Comparison of ENCODE assay signal across 18 cellular contexts in the genomic region with DNA sequence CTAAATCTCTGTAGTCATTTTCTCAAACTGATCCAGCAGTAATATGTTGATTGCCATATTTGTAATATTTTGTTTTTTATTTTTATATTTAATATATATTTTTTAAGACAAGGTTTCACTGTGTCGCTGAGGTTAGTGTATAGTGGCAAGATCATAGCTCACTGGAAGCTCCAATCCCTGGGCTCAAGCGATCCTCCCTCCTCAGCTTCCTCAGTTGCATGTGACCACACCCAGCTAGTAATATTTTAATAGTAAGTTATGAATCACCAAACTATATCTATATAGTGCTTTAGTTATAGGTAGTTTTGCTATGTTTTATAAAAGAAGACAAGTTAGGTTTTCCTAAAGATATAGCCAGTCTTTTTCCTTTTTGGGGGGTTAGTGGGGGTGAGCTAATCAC. TPM values are rescaled to one million over a fixed set of nuclear protein-coding genes. Genes with fewer than 3 reads are reported as not detected.
DNase-seq lines count a peak whose midpoint lies in the region; ATAC-seq and TF ChIP-seq lines count a peak whose summit lies in the region.
"Had no signal": no experiment of that assay in that cellular context is flagged by ENCODE, and none has a peak within 500 bp of the region (broad histone marks: within the 10 kb centered on the region; RNA-seq: fewer than 3 reads in every experiment).

No MANE protein-coding gene starts in this region.

- H3K4me1 ChIP-seq in PC-3 (ENCODE audit: insufficient read depth, low read length) (peaks cover 7% of the 10 kb centered on the region), transverse colon (peaks cover 0 to 16% (median 6%) of the 10 kb centered on the region in 4 donors)
- H3K4me1 ChIP-seq: BE2C; BLaER1 treated with 17β-estradiol and CSF1 and Interleukin-3, amounts not matched to agents 10 nM and 100 nM had no signal

- H3K27me3 Mint-ChIP-seq in Calu3 (ENCODE audit: unreplicated experiment) = no peaks in the 10 kb centered on the region
- H3K27me3 Mint-ChIP-seq: CD4-positive, alpha-beta T cell; CD8-positive, alpha-beta memory T cell had no signal

- no peak overlapping the region for H3K9ac ChIP-seq in PC-3 (ENCODE audit: low read length)
- H3K9ac ChIP-seq: BLaER1 treated with 17β-estradiol and CSF1 and Interleukin-3, amounts not matched to agents 10 nM and 100 nM; GM23248 had no signal

- no peak for TF ChIP-seq EP300 in transverse colon (IDR thresholded peaks at IDR 0.05; ENCODE audit: low read depth)

- peaks cover 68% of the 10 kb centered on the region for H3K4me1 Mint-ChIP-seq in Calu3 (ENCODE audit: low read depth, unreplicated experiment)
- H3K4me1 Mint-ChIP-seq: CD14-positive monocyte; CD8-positive, alpha-beta memory T cell had no signal

- H3K9me2 ChIP-seq in PC-3 (replicated peaks; ENCODE audit: low read length) = no peaks in the 10 kb centered on the region

- BruUV-seq in Calu3 (replicated peaks; lab: Mats Ljungman, UMichigan) = no TSS peak
- BruUV-seq in PC-3 (replicated peaks; lab: Mats Ljungman, UMichigan) = no TSS peak

- peak overlapping the region; percentile 93 for H3K27ac Mint-ChIP-seq in Calu3 (ENCODE audit: unreplicated experiment)
- H3K27ac Mint-ChIP-seq: CD14-positive monocyte; CD4-positive, alpha-beta T cell; CD8-positive, alpha-beta memory T cell had no signal

- H3K36me3 Mint-ChIP-seq in Calu3 (ENCODE audit: insufficient read depth, unreplicated experiment) = peaks cover 41% of the 10 kb centered on the region
- H3K36me3 Mint-ChIP-seq: CD14-positive monocyte had no signal

- CTCF ChIA-PET in Calu3 (lab: Charles Lee) = interaction anchor here (0.5 to 1.7 kb wide), 5 partner anchors 8 to 133 kb away, joined by 3 to 6 read pairs (median 6); no protein-coding TSS in a partner anchor
- CTCF ChIA-PET in PC-3 (lab: Charles Lee) = no interaction called here

- no peaks in the 10 kb centered on the region for H3K79me2 ChIP-seq in PC-3 (ENCODE audit: low read length)

- whole genome bisulfite sequencing in transverse colon (ENCODE audit: low coverage in 1 of 2), 2 donors = 72 to 73% methylated on average over 2 of the region's 2 CpGs

- no peak overlapping the region for H3K4me3 ChIP-seq in PC-3 (ENCODE audit: low read length)
- no peak overlapping the region for H3K4me3 ChIP-seq in transverse colon
- H3K4me3 ChIP-seq: BLaER1 treated with 17β-estradiol and CSF1 and Interleukin-3, amounts not matched to agents 10 nM and 100 nM; GM23248 had no signal

- intact Hi-C loops in Calu3 (cut with micrococcal nuclease; ENCODE audit: unreplicated experiment) = loop anchor here (1.0 kb wide), 1 partner anchor 95 kb away; no protein-coding TSS in a partner anchor
- intact Hi-C loops in PC-3 (cut with micrococcal nuclease) = no loop called here
- intact Hi-C loops in left colon (cut with DNase I, micrococcal nuclease) = no loop called here
- intact Hi-C loops in transverse colon (cut with DNase I; ENCODE audit: low total_unique reads) = no loop called here

- peak; percentile 85 for ATAC-seq in PC-3
- peak; percentile 75 for ATAC-seq in left colon

- H4K20me1 ChIP-seq in PC-3 (ENCODE audit: low read length) = no peaks in the 10 kb centered on the region
- H4K20me1 ChIP-seq: BLaER1 treated with 17β-estradiol and CSF1 and Interleukin-3, amounts not matched to agents 10 nM and 100 nM had no signal

- peaks cover 4% of the 10 kb centered on the region for H3K9me3 Mint-ChIP-seq in Calu3 (ENCODE audit: low read depth, unreplicated experiment)

- H3K27ac ChIP-seq in PC-3 (ENCODE audit: low read length) = peak overlapping the region; percentile 3; the same call in 1 of the 2 replicates
- H3K27ac ChIP-seq in transverse colon = peak overlapping the region in 3 of 4 donors; percentile 13 to 49 (median 23)
- H3K27ac ChIP-seq: 22Rv1; BLaER1 treated with 17β-estradiol and CSF1 and Interleukin-3, amounts not matched to agents 10 nM and 100 nM; GM23248 had no signal

- H3K4me2 ChIP-seq in PC-3 (ENCODE audit: low read length) = peak overlapping the region; percentile 39
- H3K4me2 ChIP-seq: BLaER1 treated with 17β-estradiol and CSF1 and Interleukin-3, amounts not matched to agents 10 nM and 100 nM had no signal

- H3K27me3 ChIP-seq in PC-3 (ENCODE audit: low read length) (no peaks in the 10 kb centered on the region), transverse colon (no peaks in the 10 kb centered on the region)
- H3K27me3 ChIP-seq: BE2C; BLaER1 treated with 17β-estradiol and CSF1 and Interleukin-3, amounts not matched to agents 10 nM and 100 nM had no signal

- DNase-seq in Calu3 = peak; percentile 55
- peak; percentile 54 for DNase-seq in PC-3
- peak in 1 of 2 donors; percentile 58 for DNase-seq in left colon
- no peak for DNase-seq in transverse colon
- no peak for DNase-seq in activated CD4-positive, alpha-beta T cell treated with anti-CD3 and anti-CD28 coated beads for 4 hours
- DNase-seq in OCI-M1 (lab: John Stamatoyannopoulos, UW) = no peak
- DNase-seq in NCI-H510A (lab: John Stamatoyannopoulos, UW) = no peak
- DNase-seq: BE2C; CD4-positive, alpha-beta T cell; CD8-positive, alpha-beta memory T cell; DMS153; DND-41; GM23248; H7; HCEC 1CT had no signal

- H2AFZ ChIP-seq in PC-3 (ENCODE audit: low read length) = no peak overlapping the region
- H2AFZ ChIP-seq: GM23248 had no signal

- POLR2A ChIA-PET in PC-3 (lab: Charles Lee; ENCODE audit: unreplicated experiment) = interaction anchor here (0.7 kb wide), 1 partner anchor 108 kb away, joined by 6 read pairs; no protein-coding TSS in a partner anchor

- TF ChIP-seq CTCF in Calu3 (IDR thresholded peaks at IDR 0.05; ENCODE audit: unreplicated experiment) (no peak), PC-3 (conservative IDR thresholded peaks at IDR 0.05; ENCODE audit: low read depth, low read length) (no peak), transverse colon (IDR thresholded peaks at IDR 0.05) (no peak)

- H3K4me3 Mint-ChIP-seq in Calu3 (ENCODE audit: low read depth, unreplicated experiment) = no peak overlapping the region
- H3K4me3 Mint-ChIP-seq: CD14-positive monocyte; CD4-positive, alpha-beta T cell; CD8-positive, alpha-beta memory T cell had no signal

- H3K9me3 ChIP-seq in PC-3 (ENCODE audit: low read length) = no peaks in the 10 kb centered on the region
- H3K9me3 ChIP-seq in transverse colon = no peaks in the 10 kb centered on the region
- H3K9me3 ChIP-seq: BE2C had no signal

- in situ Hi-C loops in transverse colon (cut with MboI; ENCODE audit: low pct_ligation_motif_present in 1 of 4, low pct_unique_long_range_greater_than_20kb in 1 of 4, low sequenced_read_pairs in 3 of 4) = no loop called here

- no peak for TF ChIP-seq POLR2A in transverse colon (IDR thresholded peaks at IDR 0.05)

- no peaks in the 10 kb centered on the region for H3F3A ChIP-seq in PC-3 (ENCODE audit: low read length, unreplicated experiment)

- H3K36me3 ChIP-seq in PC-3 (ENCODE audit: low read depth, low read length) (no peaks in the 10 kb centered on the region), transverse colon (no peaks in the 10 kb centered on the region)
- H3K36me3 ChIP-seq: BE2C; BLaER1 treated with 17β-estradiol and CSF1 and Interleukin-3, amounts not matched to agents 10 nM and 100 nM had no signal

RNA-seq across cellular contexts. Expression of a gene that starts 22.0 kb away (rescaled TPM):
- total RNA-seq in Calu3 (2022) (261 and 357 TPM in 2 replicates), PC-3 (2014; rRNA removed) (8.6 and 10.8 TPM in 2 replicates), left colon (10 to 100 TPM; 71.5 to 83.4 TPM), transverse colon (100 to 1,000 TPM in 3 of 4 donors, 10 to 100 TPM in 1; 43.0 to 115 (median 107) TPM)
- total RNA-seq: CD4-positive, alpha-beta T cell had no signal

Comparison
In these comparisons a context has a peak if more than half of its experiments do, and no peak if none do; other contexts are left out.
1. DNase-seq: peak in Calu3 (single experiment) and PC-3 (single experiment); none in transverse colon (single experiment), activated CD4-positive, alpha-beta T cell treated with anti-CD3 and anti-CD28 coated beads for 4 hours (0 of 2), OCI-M1 (single experiment) and NCI-H510A (single experiment).